Comparison of ENCODE assay signal across 1 cellular context in genomic region chr3:123386477-123387040, GRCh38.
TF ChIP-seq lines count a peak whose summit lies in the region.

No MANE protein-coding gene starts in this region.

TF ChIP-seq in HepG2, 621 proteins besides CTCF, POLR2A, EP300 and RAD21 (continued from another document):
- no peak for TF ChIP-seq ZNF281 (CRISPR knock-in tag; IDR thresholded peaks at IDR 0.05; ENCODE audit: borderline replicate concordance)
- TF ChIP-seq ARNT (IDR thresholded peaks at IDR 0.05), result no peak
- TF ChIP-seq ZNF772 (CRISPR knock-in tag; IDR thresholded peaks at IDR 0.05), result no peak
- TF ChIP-seq PITX1 (CRISPR knock-in tag; IDR thresholded peaks at IDR 0.05), result no peak
- TF ChIP-seq REST (IDR thresholded peaks at IDR 0.05; ENCODE audit: borderline replicate concordance in 1 of 2, low read depth in 1 of 2, low read length in 2 of 2), result no peak
- no peak for TF ChIP-seq ZNF574 (CRISPR knock-in tag; IDR thresholded peaks at IDR 0.05)
- TF ChIP-seq ZNF720 (CRISPR knock-in tag; IDR thresholded peaks at IDR 0.05), result no peak
- TF ChIP-seq BCL6 (CRISPR knock-in tag; IDR thresholded peaks at IDR 0.05), result no peak
TF ChIP-seq in HepG2: peak in this region for 0.
